Comparison of ENCODE assay signal across 8 cellular contexts in the genomic region with DNA sequence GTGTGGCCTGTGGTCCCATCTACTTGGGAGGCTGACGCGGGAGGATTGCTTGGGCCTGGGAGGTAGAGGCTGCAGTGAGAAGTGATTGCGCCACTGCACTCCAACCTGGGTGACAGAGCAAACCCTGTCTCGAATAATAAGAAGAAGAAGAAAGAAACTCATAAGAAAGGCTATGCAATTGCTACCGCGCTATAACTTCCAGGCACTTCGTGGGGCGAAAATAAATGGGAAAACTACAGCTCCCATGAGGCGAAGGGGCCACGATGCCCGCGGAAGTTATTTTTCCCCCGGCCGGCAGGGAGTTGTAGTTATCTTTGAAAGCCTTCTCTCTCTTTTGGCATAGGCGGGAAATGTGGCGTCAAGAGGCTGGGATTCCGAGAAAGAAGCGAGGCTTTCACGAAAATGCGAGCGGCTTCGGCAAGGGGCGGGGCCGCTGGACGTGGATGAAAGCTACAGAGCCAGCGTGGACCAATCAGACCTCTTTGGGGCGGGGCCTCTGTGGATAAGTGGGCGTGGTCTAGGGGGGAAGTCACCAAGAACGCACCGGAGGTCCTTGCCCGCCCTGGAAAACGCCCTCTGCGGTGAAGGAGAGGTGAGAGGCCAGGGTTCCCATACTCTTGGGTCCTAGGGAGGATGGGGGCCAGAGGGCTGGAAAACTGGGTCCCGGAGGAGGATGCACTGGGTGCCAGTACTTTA.
DNase-seq lines count a peak whose midpoint lies in the region; ATAC-seq and TF ChIP-seq lines count a peak whose summit lies in the region.

A gene (plus strand): TSS at position 532 of the 696 bp plus-strand sequence. CDS start 485 bp downstream, outside the sequence.

- TF ChIP-seq CTCF in AG09319 (IDR thresholded peaks at IDR 0.05; ENCODE audit: low read depth, low read length) = peak; percentile 29

- peak; percentile 96 for DNase-seq in AG09319 (ENCODE audit: extremely low read depth, low read depth)
- peak; percentile 87 for DNase-seq in NCI-H524 treated with DMSO at 0.1 percent for 48 hours (lab: John Stamatoyannopoulos, UW)
- DNase-seq in activated CD4-positive, alpha-beta T cell treated with anti-CD3 and anti-CD28 coated beads for 4 hours = peak; percentile 98 to 100
- DNase-seq in kidney glomerular epithelial cell (lab: John Stamatoyannopoulos, UW) = peak; percentile 98
- peak; percentile 97 to 99 for DNase-seq in stimulated activated CD4-positive, alpha-beta T cell treated with anti-CD3 and anti-CD28 coated beads, Interleukin-1b, Interleukin-23, amount 100 ng/mL, for 1 hour (ENCODE audit: low read depth in 2 of 2)

- peak; percentile 87 for ATAC-seq in GM19043 (IDR thresholded peaks at IDR 0.05; ENCODE audit: low read depth, unreplicated experiment)
- peak; percentile 80 for ATAC-seq in HG03439 (IDR thresholded peaks at IDR 0.05; ENCODE audit: unreplicated experiment)

- H3K27ac ChIP-seq in cingulate gyrus (ENCODE audit: low read depth, low read length) = peak within 1 kb of the TSS; percentile 95

Comparison
In these comparisons a context has a peak if more than half of its experiments do, and no peak if none do; other contexts are left out.
1. Peak in every context shown above with its lines: DNase-seq, ATAC-seq and H3K27ac ChIP-seq.